Comparison of ENCODE assay signal across 8 cellular contexts in the genomic region with DNA sequence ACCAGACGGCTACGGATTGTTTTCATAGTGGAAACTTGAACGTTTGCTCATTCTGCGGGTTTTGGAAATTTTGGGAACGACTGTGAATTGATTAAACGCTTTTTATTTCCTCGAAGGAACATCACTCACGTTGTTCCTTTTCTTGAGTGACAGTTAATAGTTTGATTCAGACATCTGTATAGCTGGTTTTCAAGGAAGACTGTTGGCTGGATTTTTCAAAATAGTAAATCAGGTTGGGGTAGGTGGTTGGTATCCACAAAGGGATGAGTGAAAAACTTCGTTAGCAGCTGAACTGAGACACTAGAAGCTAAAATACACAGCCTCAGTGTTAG. TPM values are rescaled to one million over a fixed set of nuclear protein-coding genes. Genes with fewer than 3 reads are reported as not detected.
DNase-seq lines count a peak whose midpoint lies in the region; ATAC-seq, FAIRE-seq and TF ChIP-seq lines count a peak whose summit lies in the region.

No MANE protein-coding gene starts in this region.

- H3K9me3 ChIP-seq in left ventricle myocardium inferior (replicated peaks) (no peaks in the 10 kb centered on the region), mononuclear cell (ENCODE audit: low read depth, low read length) (no peaks in the 10 kb centered on the region), aorta (ENCODE audit: control insufficient read depth, low read length) (no peaks in the 10 kb centered on the region)

- 0% methylated on average over 9 of the region's 9 CpGs for WGBS in aorta, 2 donors

- H3K4me3 ChIP-seq in left ventricle myocardium inferior (peak overlapping the region; percentile 93), bronchial epithelial cell (ENCODE audit: low read depth, low read length) (peak overlapping the region; percentile 66), mononuclear cell (ENCODE audit: low read length) (peak overlapping the region; percentile 70), aorta (ENCODE audit: low read length in 2 of 2) (peak overlapping the region; percentile 95 to 99)

- H3K27ac ChIP-seq in left ventricle myocardium inferior (replicated peaks) (peak overlapping the region; percentile 91), aorta (ENCODE audit: low read depth in 1 of 2, low read length in 2 of 2) (peak overlapping the region in 1 of 2 donors; percentile 80)

- intact Hi-C loops in left ventricle myocardium inferior (cut with micrococcal nuclease), result no loop called here
- intact Hi-C loops in Right ventricle myocardium superior (cut with DNase I), result no loop called here
- intact Hi-C loops in aorta (cut with DNase I), result no loop called here

- no peak for DNase-seq in left ventricle myocardium inferior
- no peak for DNase-seq in Right ventricle myocardium superior
- DNase-seq in bronchial epithelial cell (ENCODE audit: low read depth), result no peak
- DNase-seq in aorta, result no peak
- DNase-seq in OCI-M2 (lab: John Stamatoyannopoulos, UW; ENCODE audit: unreplicated experiment), result no peak

- H3K4me1 ChIP-seq in left ventricle myocardium inferior, result peaks cover 65% of the 10 kb centered on the region
- H3K4me1 ChIP-seq in mononuclear cell (ENCODE audit: insufficient read depth, low read length), result peaks cover 62% of the 10 kb centered on the region
- H3K4me1 ChIP-seq in aorta (ENCODE audit: control insufficient read depth in 1 of 2, insufficient read depth in 2 of 2, low read length in 2 of 2), result peaks cover 0 to 5% of the 10 kb centered on the region in 2 donors

- no peak for FAIRE-seq in bronchial epithelial cell (lab: Jason Lieb, UNC)

- no peak for ATAC-seq in Right ventricle myocardium superior (ENCODE audit: poor library complexity)
- ATAC-seq in aorta (ENCODE audit: low FRiP score), result no peak
- ATAC-seq in HG02938 (IDR thresholded peaks at IDR 0.05; ENCODE audit: unreplicated experiment), result no peak
- ATAC-seq in HG03095 (IDR thresholded peaks at IDR 0.05; ENCODE audit: unreplicated experiment), result no peak

- TF ChIP-seq CTCF in left ventricle myocardium inferior (IDR thresholded peaks at IDR 0.05; ENCODE audit: borderline replicate concordance) (no peak), bronchial epithelial cell (IDR thresholded peaks at IDR 0.05; ENCODE audit: insufficient read depth, low read length, severe bottlenecking) (no peak)

- H3K36me3 ChIP-seq in left ventricle myocardium inferior (no peaks in the 10 kb centered on the region), bronchial epithelial cell (ENCODE audit: control insufficient read depth, insufficient read depth, low read length) (no peaks in the 10 kb centered on the region), aorta (ENCODE audit: control insufficient read depth in 1 of 2, insufficient read depth in 2 of 2, low read length in 1 of 2) (peaks cover 0 to 2% of the 10 kb centered on the region in 2 donors)

- H3K27me3 ChIP-seq in left ventricle myocardium inferior (ENCODE audit: low read depth) (no peaks in the 10 kb centered on the region), bronchial epithelial cell (ENCODE audit: control insufficient read depth, insufficient read depth, low read length) (no peaks in the 10 kb centered on the region), mononuclear cell (ENCODE audit: insufficient read depth, low read length) (no peaks in the 10 kb centered on the region), aorta (ENCODE audit: control insufficient read depth in 1 of 2, insufficient read depth in 2 of 2, low read length in 1 of 2) (no peaks in the 10 kb centered on the region)

RNA-seq across cellular contexts. Expression of a gene that starts 1.1 kb away (rescaled TPM):
- total RNA-seq in left ventricle myocardium inferior (12.3 TPM), Right ventricle myocardium superior (11.9 TPM), bronchial epithelial cell (58.9 and 110 TPM in 2 replicates), mononuclear cell (31.3 TPM), aorta (100 to 1,000 TPM; 101 to 156 TPM)
- polyA plus RNA-seq in aorta, result 10 to 100 TPM; 21.9 to 24.3 TPM
